Comparison of ENCODE assay signal across 34 cellular contexts in the genomic region with DNA sequence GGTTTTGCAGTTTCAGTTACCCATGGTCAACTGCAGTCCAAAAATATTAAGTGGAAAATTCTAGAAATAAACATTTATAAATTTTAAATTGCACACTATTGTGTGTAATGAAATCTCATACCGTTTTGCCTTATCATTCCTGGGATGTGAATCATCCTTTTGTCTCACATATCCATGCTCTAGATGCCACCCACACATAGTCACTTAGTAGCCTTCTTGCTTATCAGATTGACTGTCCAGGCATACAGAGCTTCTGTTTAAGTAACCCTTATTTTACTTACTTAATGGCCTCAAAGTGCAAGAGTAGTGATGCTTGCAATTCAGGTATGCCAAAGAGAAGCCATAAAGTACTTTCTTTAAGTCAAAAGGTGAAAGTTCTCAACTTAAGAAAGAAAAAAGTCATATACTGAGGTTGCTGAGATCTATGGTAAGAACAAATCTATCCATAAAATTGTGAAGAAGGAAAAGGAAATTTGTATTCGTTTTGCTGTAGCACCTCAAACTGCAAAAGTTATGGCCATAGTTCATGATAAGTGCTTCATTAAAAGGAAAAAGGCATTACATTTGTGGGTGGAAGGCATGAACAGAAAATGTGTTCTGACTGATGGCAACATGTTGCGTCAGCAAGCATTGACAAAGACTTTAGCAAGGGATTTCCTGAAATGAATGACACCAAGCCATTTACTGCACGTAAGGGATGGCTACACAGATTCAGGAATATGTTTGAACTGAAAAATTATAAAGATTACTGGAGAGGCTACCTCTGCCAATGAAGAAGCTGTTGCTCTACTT. TPM values are rescaled to one million over a fixed set of nuclear protein-coding genes. Genes with fewer than 3 reads are reported as not detected.
DNase-seq lines count a peak whose midpoint lies in the region; ATAC-seq and TF ChIP-seq lines count a peak whose summit lies in the region.
"Had no signal": no experiment of that assay in that cellular context is flagged by ENCODE, and none has a peak within 500 bp of the region (broad histone marks: within the 10 kb centered on the region; RNA-seq: fewer than 3 reads in every experiment).

No MANE protein-coding gene starts in this region.

- POLR2A ChIA-PET in SK-N-SH (lab: Yijun Ruan, JAX): no interaction called here

- TF ChIP-seq POLR2A in vagina (IDR thresholded peaks at IDR 0.05): no peak

- H3K27me3 ChIP-seq in SK-N-SH (ENCODE audit: insufficient read depth) (no peaks in the 10 kb centered on the region), smooth muscle cell (ENCODE audit: low read depth) (no peaks in the 10 kb centered on the region), vagina (no peaks in the 10 kb centered on the region)
- H3K27me3 ChIP-seq: gastrocnemius medialis, neutrophil, thyroid gland had no signal

- intact Hi-C loops in vagina (cut with DNase I): no loop called here

- WGBS in SK-N-SH (ENCODE audit: low lambda C conversion rate): 24% methylated on average over 4 of the region's 4 CpGs
- WGBS in smooth muscle cell (ENCODE audit: low lambda C conversion rate): 53% methylated on average over 4 of the region's 4 CpGs

- no peaks in the 10 kb centered on the region for H3K36me3 ChIP-seq in SK-N-SH (replicated peaks in 1 of 2; ENCODE audit: control insufficient read depth in 1 of 2, insufficient read depth in 2 of 2, low read length in 1 of 2)
- H3K36me3 ChIP-seq in smooth muscle cell (ENCODE audit: low read depth): no peaks in the 10 kb centered on the region
- H3K36me3 ChIP-seq in vagina: no peaks in the 10 kb centered on the region
- H3K36me3 ChIP-seq: gastrocnemius medialis, neutrophil, prostate gland, thyroid gland had no signal

- H3K9me2 ChIP-seq in SK-N-SH: no peaks in the 10 kb centered on the region

- H2AFZ ChIP-seq in SK-N-SH (ENCODE audit: low read depth): no peak overlapping the region
- H2AFZ ChIP-seq in smooth muscle cell (ENCODE audit: low read depth): no peak overlapping the region
- H2AFZ ChIP-seq: PC-9 had no signal

- no peak for TF ChIP-seq RAD21 in SK-N-SH (IDR thresholded peaks at IDR 0.05; ENCODE audit: low read length)

- H3K27ac ChIP-seq in SK-N-SH (ENCODE audit: low read depth in 2 of 2, low read length in 1 of 2) (no peak overlapping the region), smooth muscle cell (ENCODE audit: low read depth) (peak overlapping the region; percentile 30), vagina (no peak overlapping the region)
- H3K27ac ChIP-seq: gastrocnemius medialis, KMS-11, neutrophil, PC-9, prostate gland, thyroid gland had no signal

- H3K9ac ChIP-seq in SK-N-SH (no peak overlapping the region), smooth muscle cell (ENCODE audit: low read depth) (no peak overlapping the region)
- H3K9ac ChIP-seq: KMS-11 had no signal

- DNase-seq in SK-N-SH (no peak), SW480 (ENCODE audit: low spot score) (peak; percentile 21), fibroblast of the aortic adventitia (ENCODE audit: low read depth) (peak; percentile 2), smooth muscle cell (lab: John Stamatoyannopoulos, UW; ENCODE audit: unreplicated experiment) (no peak), vagina (ENCODE audit: extremely low spot score in 2 of 2) (no peak)
- no peak for DNase-seq in stimulated activated naive CD4-positive, alpha-beta T cell treated with Interleukin-2 at 50 U/mL for 16 hours (lab: John Stamatoyannopoulos, UW)
- DNase-seq: 8988T; activated B cell treated with CpG ODN at 0.5 μM for 24 hours; activated CD4-positive, alpha-beta T cell treated with anti-CD3 and anti-CD28 coated beads, Interleukin-2, amount 50 U/mL, for 4 hours; activated naive CD4-positive, alpha-beta T cell treated with anti-CD3 and anti-CD28 coated beads, Interleukin-2, amount 10 ng/mL, durations not matched to agents 7 days and 5 days; amniotic stem cell; CD4-positive, alpha-beta T cell; cortex of kidney; effector memory CD8-positive, alpha-beta T cell; gastrocnemius medialis; H9; hippocampal formation; immature natural killer cell; left ventricle myocardium superior; naive B cell; NCI-H187; NCI-H526; PC-9; SIG-M5; thyroid gland had no signal

- H3K79me2 ChIP-seq in SK-N-SH (ENCODE audit: insufficient read depth) (no peaks in the 10 kb centered on the region), smooth muscle cell (ENCODE audit: low read depth) (no peaks in the 10 kb centered on the region)

- H3K9me3 ChIP-seq in SK-N-SH (no peaks in the 10 kb centered on the region), smooth muscle cell (replicated peaks; ENCODE audit: low read depth) (no peaks in the 10 kb centered on the region), vagina (no peaks in the 10 kb centered on the region)
- H3K9me3 ChIP-seq: gastrocnemius medialis, neutrophil, prostate gland, thyroid gland had no signal

- TF ChIP-seq CTCF in SK-N-SH (IDR thresholded peaks at IDR 0.05) (no peak), fibroblast of the aortic adventitia (IDR thresholded peaks at IDR 0.05; ENCODE audit: insufficient read depth, low read length) (no peak), smooth muscle cell (IDR thresholded peaks at IDR 0.05; ENCODE audit: borderline replicate concordance, insufficient read depth, poor library complexity, severe bottlenecking) (no peak), vagina (IDR thresholded peaks at IDR 0.05) (no peak)

- H3F3A ChIP-seq in SK-N-SH (replicated peaks; ENCODE audit: insufficient read depth): no peaks in the 10 kb centered on the region
- H3F3A ChIP-seq in smooth muscle cell (ENCODE audit: low read depth): no peaks in the 10 kb centered on the region

- no peaks in the 10 kb centered on the region for H4K20me1 ChIP-seq in SK-N-SH (ENCODE audit: insufficient read depth)
- H4K20me1 ChIP-seq in smooth muscle cell (ENCODE audit: low read depth): no peaks in the 10 kb centered on the region

- ATAC-seq in SK-N-SH treated with all-trans-retinoic acid at 6 μM for 48 hours (no peak), GM21360 (IDR thresholded peaks at IDR 0.05; ENCODE audit: unreplicated experiment) (no peak)
- ATAC-seq: effector memory CD8-positive, alpha-beta T cell; esophagus mucosa; gastrocnemius medialis; left ventricle myocardium superior had no signal

- no peak for TF ChIP-seq EP300 in SK-N-SH (IDR thresholded peaks at IDR 0.05; ENCODE audit: borderline replicate concordance in 1 of 2, low read depth in 1 of 2, low read length in 1 of 2)

- H3K4me2 ChIP-seq in SK-N-SH: no peak overlapping the region
- no peak overlapping the region for H3K4me2 ChIP-seq in smooth muscle cell
- H3K4me2 ChIP-seq: KMS-11, PC-9 had no signal

- H3K4me1 ChIP-seq in SK-N-SH (ENCODE audit: control insufficient read depth in 1 of 2, insufficient read depth in 2 of 2, low read depth in 1 of 2, low read length in 1 of 2): no peaks in the 10 kb centered on the region
- H3K4me1 ChIP-seq in smooth muscle cell (ENCODE audit: low read depth): no peaks in the 10 kb centered on the region
- H3K4me1 ChIP-seq in vagina: no peaks in the 10 kb centered on the region
- H3K4me1 ChIP-seq: gastrocnemius medialis, prostate gland, thyroid gland had no signal

- CTCF ChIA-PET in SK-N-SH (lab: Yijun Ruan, JAX): no interaction called here

- H3K4me3 ChIP-seq in SK-N-SH (ENCODE audit: low read depth in 2 of 2, low read length in 1 of 2) (no peak overlapping the region), fibroblast of the aortic adventitia (ENCODE audit: low read depth, low read length) (no peak overlapping the region), smooth muscle cell (no peak overlapping the region), vagina (no peak overlapping the region)
- H3K4me3 ChIP-seq: gastrocnemius medialis, PC-9, prostate gland, thyroid gland had no signal

TF ChIP-seq in SK-N-SH treated with all-trans-retinoic acid at 6 μM for 48 hours, 23 proteins besides CTCF, POLR2A, EP300 and RAD21:
- no peak for TF ChIP-seq ZNF565 (CRISPR knock-in tag; conservative IDR thresholded peaks at IDR 0.05; ENCODE audit: low read depth)
- TF ChIP-seq ZFP30 (CRISPR knock-in tag; IDR thresholded peaks at IDR 0.05): no peak
- peak; percentile 68 for TF ChIP-seq ISL1 (CRISPR knock-in tag; IDR thresholded peaks at IDR 0.05)
- TF ChIP-seq TOX (CRISPR knock-in tag; IDR thresholded peaks at IDR 0.05; ENCODE audit: borderline replicate concordance): no peak

TF ChIP-seq in SK-N-SH, 30 proteins besides CTCF, POLR2A, EP300 and RAD21:
- TF ChIP-seq POLR2AphosphoS5 (IDR thresholded peaks at IDR 0.05; ENCODE audit: low read depth, low read length): no peak
- TF ChIP-seq, protein P1, sequence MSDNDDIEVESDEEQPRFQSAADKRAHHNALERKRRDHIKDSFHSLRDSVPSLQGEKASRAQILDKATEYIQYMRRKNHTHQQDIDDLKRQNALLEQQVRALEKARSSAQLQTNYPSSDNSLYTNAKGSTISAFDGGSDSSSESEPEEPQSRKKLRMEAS (IDR thresholded peaks at IDR 0.05; ENCODE audit: low read depth): no peak
- no peak for TF ChIP-seq MEF2A (IDR thresholded peaks at IDR 0.05; ENCODE audit: borderline replicate concordance, low read depth)
TF ChIP-seq in SK-N-SH: peak in this region for 0.

RNA-seq across cellular contexts. Expression of a gene that starts 43.8 kb away (rescaled TPM):
- polyA plus RNA-seq in SK-N-SH (2012; rRNA removed): not detected in 2 replicates
- not detected in 2 replicates for polyA plus RNA-seq in SK-N-SH (2012; cell fraction: cytosol; rRNA removed)
- polyA plus RNA-seq in SK-N-SH (2012; cell fraction: nucleus; rRNA removed): not detected in 2 replicates
- not detected in 2 replicates for total RNA-seq in fibroblast of the aortic adventitia (ENCODE audit: low replicate concordance)
- total RNA-seq in smooth muscle cell: not detected in 2 replicates
- not detected in 2 replicates for polyA plus RNA-seq in smooth muscle cell
- not detected for total RNA-seq in vagina
- total RNA-seq: activated B cell treated with CpG ODN at 0.5 μM for 24 hours; cardiac septum; CD4-positive, alpha-beta T cell; esophagus mucosa; G401; gastrocnemius medialis; H9; left ventricle myocardium superior; mesothelial cell of epicardium; PC-9; thyroid gland had no signal
- polyA plus RNA-seq: immature natural killer cell had no signal

Comparison
In these comparisons a context has a peak if more than half of its experiments do, and no peak if none do; other contexts are left out.
1. DNase-seq: peak in SW480 (single experiment) and fibroblast of the aortic adventitia (single experiment); none in SK-N-SH (single experiment), smooth muscle cell (single experiment), vagina (0 of 2) and stimulated activated naive CD4-positive, alpha-beta T cell treated with Interleukin-2 at 50 U/mL for 16 hours (single experiment).